Comparison of ENCODE assay signal across 8 cellular contexts in the genomic region with DNA sequence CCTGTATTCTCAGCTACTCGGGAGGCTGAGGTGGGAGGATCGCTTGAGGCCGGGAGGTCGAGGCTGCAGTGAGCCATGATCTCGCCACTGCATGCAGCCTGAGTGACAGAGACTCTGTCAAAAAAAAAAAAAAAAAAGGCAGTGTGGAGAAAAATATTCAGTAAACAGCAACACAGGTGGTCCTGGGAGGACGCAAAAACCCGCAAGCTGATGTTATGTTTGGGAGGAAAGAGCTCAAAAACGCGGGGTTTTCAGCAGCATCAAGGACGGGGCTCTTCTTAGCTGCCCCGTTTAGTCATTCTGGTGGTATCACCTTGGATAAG. TPM values are rescaled to one million over a fixed set of nuclear protein-coding genes. Genes with fewer than 3 reads are reported as not detected.
DNase-seq lines count a peak whose midpoint lies in the region; ATAC-seq and TF ChIP-seq lines count a peak whose summit lies in the region.

No MANE protein-coding gene starts in this region.

- peaks cover 13% of the 10 kb centered on the region; the same call in 2 of the 3 replicates for H3K4me1 Mint-ChIP-seq in GM23338
- H3K4me1 Mint-ChIP-seq in T-helper 17 cell, result peaks cover 29% of the 10 kb centered on the region

- H4K20me1 ChIP-seq in GM23338 (replicated peaks; ENCODE audit: insufficient read depth), result peaks cover 5% of the 10 kb centered on the region

- H3K4me3 ChIP-seq in GM23338 (peak overlapping the region; percentile 69), foreskin fibroblast (ENCODE audit: low read depth in 1 of 2, low read length in 2 of 2) (peak overlapping the region; percentile 43 to 74), skeletal muscle satellite cell (ENCODE audit: low read length) (peak overlapping the region; percentile 74)

- no peaks in the 10 kb centered on the region; the same call in 2 of the 3 replicates for H3K9me3 Mint-ChIP-seq in GM23338

- H3F3A ChIP-seq in GM23338 (replicated peaks; ENCODE audit: low read depth), result peaks cover 12% of the 10 kb centered on the region

- H3K79me2 ChIP-seq in GM23338 (replicated peaks; ENCODE audit: insufficient read depth), result peaks cover 9% of the 10 kb centered on the region

- no peak for TF ChIP-seq CTCF in GM23338 (conservative IDR thresholded peaks at IDR 0.05; ENCODE audit: low read depth in 2 of 2)
- TF ChIP-seq CTCF in foreskin fibroblast (IDR thresholded peaks at IDR 0.05; ENCODE audit: low read depth, low read length), result no peak

- no peaks in the 10 kb centered on the region for H3K9me3 ChIP-seq in T-helper 17 cell (ENCODE audit: control insufficient read depth, low read length, poor library complexity, severe bottlenecking)
- no peaks in the 10 kb centered on the region for H3K9me3 ChIP-seq in skeletal muscle satellite cell (replicated peaks; ENCODE audit: low read length)

- H3K27ac ChIP-seq in GM23338 (ENCODE audit: low read depth), result peak overlapping the region; percentile 84; the same call in 1 of the 2 replicates

- H3K4me1 ChIP-seq in GM23338 (ENCODE audit: insufficient read depth) (no peaks in the 10 kb centered on the region; the same call in 1 of the 2 replicates), skeletal muscle satellite cell (ENCODE audit: control insufficient read depth, insufficient read depth, low read length) (peaks cover 5% of the 10 kb centered on the region)

- peak overlapping the region; percentile 83 for H3K9ac ChIP-seq in skeletal muscle satellite cell (ENCODE audit: low read depth, low read length)

- peaks cover 16% of the 10 kb centered on the region for H3K27me3 Mint-ChIP-seq in GM23338 (ENCODE audit: insufficient read depth, low read depth, poor library complexity)
- H3K27me3 Mint-ChIP-seq in T-helper 17 cell, result no peaks in the 10 kb centered on the region

- no peaks in the 10 kb centered on the region for H3K9me2 ChIP-seq in GM23338 (ENCODE audit: insufficient read depth)

- H3K27me3 ChIP-seq in GM23338 (ENCODE audit: insufficient read depth), result 0 out of 2 replicates have a peak, but pooled peaks cover 5% of the 10 kb centered on the region
- no peaks in the 10 kb centered on the region for H3K27me3 ChIP-seq in skeletal muscle satellite cell (ENCODE audit: control insufficient read depth, insufficient read depth, low read length)

- H2AFZ ChIP-seq in GM23338, result peak overlapping the region; percentile 97; the same call in 1 of the 2 replicates

- no peaks in the 10 kb centered on the region for H3K36me3 ChIP-seq in GM23338 (ENCODE audit: insufficient read depth)
- H3K36me3 ChIP-seq in skeletal muscle satellite cell (ENCODE audit: insufficient read depth, low read length), result peaks cover 11% of the 10 kb centered on the region

- DNase-seq in GM23338 (ENCODE audit: low spot score), result peak; percentile 9
- no peak for DNase-seq in T-helper 17 cell
- no peak for DNase-seq in foreskin fibroblast
- DNase-seq in activated gamma-delta T cell treated with Interleukin-2 at 50 U/mL for 16 hours, result no peak

- H3K4me2 ChIP-seq in GM23338, result peak overlapping the region; percentile 68
- peak overlapping the region; percentile 91 for H3K4me2 ChIP-seq in skeletal muscle satellite cell (ENCODE audit: low read length)

- H3K36me3 Mint-ChIP-seq in GM23338 (ENCODE audit: low read depth) (peaks cover 24% of the 10 kb centered on the region), T-helper 17 cell (ENCODE audit: low read depth) (no peaks in the 10 kb centered on the region)

- peak overlapping the region; percentile 79 for H3K4me3 Mint-ChIP-seq in GM23338
- H3K4me3 Mint-ChIP-seq in T-helper 17 cell, result peak overlapping the region; percentile 91

- ATAC-seq in GM23338, result no peak
- ATAC-seq in T-helper 17 cell, result no peak
- no peak for ATAC-seq in HG03432 (IDR thresholded peaks at IDR 0.05; ENCODE audit: unreplicated experiment)
- ATAC-seq in GM21737 (IDR thresholded peaks at IDR 0.05; ENCODE audit: unreplicated experiment), result no peak
- no peak for ATAC-seq in GM21526 (IDR thresholded peaks at IDR 0.05; ENCODE audit: low FRiP score, unreplicated experiment)

- H3K27ac Mint-ChIP-seq in GM23338 (peak overlapping the region; percentile 84), T-helper 17 cell (peak overlapping the region; percentile 94)

TF ChIP-seq in GM23338, 12 proteins besides CTCF, POLR2A, EP300 and RAD21:
- TF ChIP-seq EZH2 (IDR thresholded peaks at IDR 0.05; ENCODE audit: low read depth, unreplicated experiment) (no peak), STAT1 (IDR thresholded peaks at IDR 0.05; ENCODE audit: unreplicated experiment) (no peak), NANOG (IDR thresholded peaks at IDR 0.05; ENCODE audit: borderline replicate concordance) (no peak)

RNA-seq across cellular contexts. Expression of a gene that starts 0.6 kb away (rescaled TPM):
- 5.6 and 6.7 TPM in 2 replicates for total RNA-seq in GM23338 (2014; rRNA removed; shearing (Covaris generic))
- 1.5 and 1.6 TPM in 2 replicates for polyA plus RNA-seq in GM23338 (2016; fragmentation: Nextera tagmentation; extraction: Ambion mirVana)
- 10 to 100 TPM; 11.3 to 13.8 TPM for total RNA-seq in T-helper 17 cell
- 3.0 and 4.2 TPM in 2 replicates for total RNA-seq in skeletal muscle satellite cell (2012; rRNA removed)

RNA-seq across cellular contexts. Expression of a gene that starts 15.8 kb away (rescaled TPM):
- 10.9 and 18.7 TPM in 2 replicates for total RNA-seq in GM23338 (2014; rRNA removed; shearing (Covaris generic))
- 23.6 and 23.9 TPM in 2 replicates for polyA plus RNA-seq in GM23338 (2016; fragmentation: Nextera tagmentation; extraction: Ambion mirVana)
- total RNA-seq in T-helper 17 cell, result 10 to 100 TPM; 40.3 to 41.8 TPM
- 1.7 and 2.0 TPM in 2 replicates for total RNA-seq in skeletal muscle satellite cell (2012; rRNA removed)

RNA-seq across cellular contexts. Expression of a gene that starts 18.5 kb away (rescaled TPM):
- 67.2 and 87.6 TPM in 2 replicates for total RNA-seq in GM23338 (2014; rRNA removed; shearing (Covaris generic))
- polyA plus RNA-seq in GM23338 (2016; fragmentation: Nextera tagmentation; extraction: Ambion mirVana), result 48.5 and 50.7 TPM in 2 replicates
- total RNA-seq in T-helper 17 cell, result 10 to 100 TPM; 24.7 to 26.3 TPM
- total RNA-seq in skeletal muscle satellite cell (2012; rRNA removed), result 14.2 and 14.4 TPM in 2 replicates

RNA-seq across cellular contexts. Expression of a gene that starts 19.5 kb away (rescaled TPM):
- total RNA-seq in GM23338 (2014; rRNA removed; shearing (Covaris generic)), result 10.3 and 12.1 TPM in 2 replicates
- polyA plus RNA-seq in GM23338 (2016; fragmentation: Nextera tagmentation; extraction: Ambion mirVana), result 2.2 and 2.4 TPM in 2 replicates
- 10 to 100 TPM; 12.6 to 12.8 TPM for total RNA-seq in T-helper 17 cell
- total RNA-seq in skeletal muscle satellite cell (2012; rRNA removed), result 1.3 and 1.7 TPM in 2 replicates

RNA-seq across cellular contexts. Expression of a gene that starts 23.0 kb away (rescaled TPM):
- total RNA-seq in GM23338 (2014; rRNA removed; shearing (Covaris generic)), result 8.2 and 12.0 TPM in 2 replicates
- polyA plus RNA-seq in GM23338 (2016; fragmentation: Nextera tagmentation; extraction: Ambion mirVana), result 17.6 and 19.9 TPM in 2 replicates
- total RNA-seq in T-helper 17 cell, result 1 to 10 TPM; 1.1 to 1.6 TPM
- 5.1 and 6.8 TPM in 2 replicates for total RNA-seq in skeletal muscle satellite cell (2012; rRNA removed)
